ENCODE assay signal across 8 cellular contexts in genomic region chr6:31621991-31622390, GRCh38. TPM values are rescaled to one million over a fixed set of nuclear protein-coding genes. Genes with fewer than 3 reads are reported as not detected.
DNase-seq lines count a peak whose midpoint lies in the region; ATAC-seq, FAIRE-seq and TF ChIP-seq lines count a peak whose summit lies in the region.

No MANE protein-coding gene starts in this region.

- DNase-seq in A549 (ENCODE audit: low read depth in 1 of 2, low spot score in 1 of 2): no peak
- DNase-seq in HCEC 1CT: peak; percentile 18
- no peak for DNase-seq in GM12878 (ENCODE audit: low read depth, low spot score)
- DNase-seq in mesenchymal stem cell: peak; percentile 24
- DNase-seq in NCI-H2196 treated with DMSO at 0.1 percent for 48 hours (lab: John Stamatoyannopoulos, UW; ENCODE audit: unreplicated experiment): no peak
- no peak for DNase-seq in stimulated activated CD4-positive, alpha-beta T cell treated with anti-CD3 and anti-CD28 coated beads, Interleukin-1b, Interleukin-23, amount 100 ng/mL, for 48 hours
- no peak for DNase-seq in GM19238 (ENCODE audit: insufficient read length, low spot score)

- H3K27me3 ChIP-seq in GM12878 (replicated peaks in 1 of 2; ENCODE audit: control insufficient read depth in 2 of 2, insufficient read depth in 2 of 2, low read length in 1 of 2): no peaks in the 10 kb centered on the region
- no peaks in the 10 kb centered on the region for H3K27me3 ChIP-seq in mesenchymal stem cell (ENCODE audit: control insufficient read depth in 1 of 2, insufficient read depth in 1 of 2, low read length in 2 of 2)

- H3K4me2 ChIP-seq in A549: peak overlapping the region; percentile 99
- peak overlapping the region; percentile 74 for H3K4me2 ChIP-seq in GM12878 (ENCODE audit: control insufficient read depth, insufficient read depth)
- H3K4me2 ChIP-seq in mesenchymal stem cell (ENCODE audit: low read length, poor library complexity, severe bottlenecking): peak overlapping the region; percentile 48

- H2BK12ac ChIP-seq in mesenchymal stem cell (ENCODE audit: low read length in 2 of 2): no peak overlapping the region

- H3K23ac ChIP-seq in mesenchymal stem cell (ENCODE audit: low read length in 2 of 2): no peak overlapping the region

- no peak for FAIRE-seq in A549 (lab: Jason Lieb, UNC)
- no peak for FAIRE-seq in GM12878 (lab: Jason Lieb, UNC)

- no peak overlapping the region for H2BK120ac ChIP-seq in mesenchymal stem cell (ENCODE audit: low read depth, low read length)

- H2BK15ac ChIP-seq in mesenchymal stem cell (ENCODE audit: low read depth, poor library complexity, severe bottlenecking): no peak overlapping the region

- H2BK5ac ChIP-seq in mesenchymal stem cell (ENCODE audit: low read depth, low read length, poor library complexity, severe bottlenecking): no peak overlapping the region

- in situ Hi-C loops in GM12878 (cut with MboI): no loop called here

- peaks cover 7% of the 10 kb centered on the region for H3K79me1 ChIP-seq in mesenchymal stem cell (replicated peaks; ENCODE audit: low read length, poor library complexity, severe bottlenecking)

- POLR2A ChIA-PET in A549 (lab: Yijun Ruan, JAX): interaction anchor here (1.2 to 1.3 kb wide), 2 partner anchors 11 to 17 kb away, joined by 3 to 4 read pairs; no protein-coding TSS in a partner anchor
- POLR2A ChIA-PET in GM12878 (lab: Charles Lee): interaction anchor here (0.6 to 5.2 kb wide), 19 partner anchors 12 to 313 kb away, joined by 3 to 58 read pairs (median 3); partner anchors contain the start of genes ABHD16A, APOM, BAG6 and C6orf47

- TF ChIP-seq RAD21 in A549 (conservative IDR thresholded peaks at IDR 0.05 in 1 of 2, IDR thresholded peaks at IDR 0.05 in 1 of 2): no peak
- no peak for TF ChIP-seq RAD21 in GM12878 (IDR thresholded peaks at IDR 0.05; ENCODE audit: insufficient read depth, low read depth, low read length)

- no peaks in the 10 kb centered on the region for H3K9me3 ChIP-seq in A549
- H3K9me3 ChIP-seq in GM12878 (replicated peaks; ENCODE audit: control insufficient read depth, insufficient read depth, low read length): no peaks in the 10 kb centered on the region
- no peaks in the 10 kb centered on the region for H3K9me3 ChIP-seq in mesenchymal stem cell (ENCODE audit: control insufficient read depth, low read length)

- no peak overlapping the region for H4K8ac ChIP-seq in mesenchymal stem cell (ENCODE audit: low read length)

- no peak overlapping the region for H3K18ac ChIP-seq in mesenchymal stem cell (ENCODE audit: low read depth in 1 of 2, low read length in 2 of 2)

- BruUV-seq in GM12878 (replicated peaks; lab: Mats Ljungman, UMichigan): no TSS peak

- intact Hi-C loops in GM12878 (cut with micrococcal nuclease; ENCODE audit: unreplicated experiment): no loop called here

- WGBS in A549 (ENCODE audit: missing lambda C conversion rate): 2% methylated on average over 3 of the region's 4 CpGs
- 7% methylated on average over 4 of the region's 4 CpGs for whole genome bisulfite sequencing in GM12878 (ENCODE audit: insufficient coverage, insufficient replicate concordance, low lambda C conversion rate, missing lambda C conversion rate)
- WGBS in mesenchymal stem cell: 39% methylated on average over 2 of the region's 4 CpGs

- TF ChIP-seq EP300 in A549 (IDR thresholded peaks at IDR 0.05) (no peak), GM12878 (IDR thresholded peaks at IDR 0.05; ENCODE audit: borderline replicate concordance in 1 of 2, control insufficient read depth in 1 of 2, low read depth in 2 of 2, low read length in 2 of 2) (no peak)

- no peak overlapping the region for H4K91ac ChIP-seq in mesenchymal stem cell (ENCODE audit: low read length)

- H3K4me1 ChIP-seq in A549: peaks cover 15% of the 10 kb centered on the region
- peaks cover 3% of the 10 kb centered on the region for H3K4me1 ChIP-seq in GM12878 (ENCODE audit: control insufficient read depth, insufficient read depth, low read length)
- H3K4me1 ChIP-seq in mesenchymal stem cell (ENCODE audit: control insufficient read depth, insufficient read depth, low read depth, low read length): peaks cover 10% of the 10 kb centered on the region

- H3K79me2 ChIP-seq in GM12878 (ENCODE audit: control insufficient read depth, insufficient read depth, low read length): peaks cover 39% of the 10 kb centered on the region

- peak overlapping the region; percentile 99 for H3K9ac ChIP-seq in GM12878 (ENCODE audit: control insufficient read depth, insufficient read depth, low read length)
- peak overlapping the region; percentile 95 for H3K9ac ChIP-seq in mesenchymal stem cell (ENCODE audit: low read length)

- CTCF ChIA-PET in A549 (lab: Yijun Ruan, JAX): interaction anchor here (0.8 to 1.7 kb wide), 4 partner anchors 14 to 150 kb away, joined by 3 to 6 read pairs (median 4); no protein-coding TSS in a partner anchor
- CTCF ChIA-PET in GM12878 (lab: Yijun Ruan, JAX): interaction anchor here (0.9 to 3.0 kb wide), 11 partner anchors 22 to 81 kb away, joined by 3 to 17 read pairs (median 4); partner anchors contain the start of genes ABHD16A, ATP6V1G2, BAG6 and LY6G5C

- H3K4me3 ChIP-seq in A549 (peak overlapping the region; percentile 81), GM12878 (peak overlapping the region; percentile 86), mesenchymal stem cell (ENCODE audit: insufficient read depth in 1 of 2, low read depth in 1 of 2, low read length in 2 of 2) (peak overlapping the region; percentile 23 to 93)

- H3K27ac ChIP-seq in A549 (peak overlapping the region; percentile 99), GM12878 (ENCODE audit: control insufficient read depth, insufficient read depth) (peak overlapping the region; percentile 96), mesenchymal stem cell (ENCODE audit: low read length, poor library complexity, severe bottlenecking) (peak overlapping the region; percentile 97)

- TF ChIP-seq CTCF in A549 (IDR thresholded peaks at IDR 0.05): no peak
- no peak for TF ChIP-seq CTCF in GM12878 (IDR thresholded peaks at IDR 0.05 in 2 of 3, conservative IDR thresholded peaks at IDR 0.05 in 1 of 3; ENCODE audit: control insufficient read depth in 2 of 3, extremely low read depth in 1 of 3, insufficient read depth in 1 of 3, low read depth in 3 of 3, low read length in 3 of 3)

- no peak overlapping the region for H2AK5ac ChIP-seq in mesenchymal stem cell (ENCODE audit: low read length, severe bottlenecking)

- peaks cover 26 to 32% of the 10 kb centered on the region in 2 experiments for H3K36me3 ChIP-seq in GM12878 (ENCODE audit: control insufficient read depth in 2 of 2, insufficient read depth in 2 of 2, low read length in 1 of 2)
- H3K36me3 ChIP-seq in mesenchymal stem cell (ENCODE audit: control insufficient read depth in 1 of 2, insufficient read depth in 2 of 2, low read depth in 1 of 2, low read length in 2 of 2): peaks cover 41 to 44% of the 10 kb centered on the region in 2 experiments

- ATAC-seq in A549: no peak
- no peak for ATAC-seq in GM12878
- no peak for ATAC-seq in HG03565 (IDR thresholded peaks at IDR 0.05; ENCODE audit: unreplicated experiment)

- no peak overlapping the region for H3K14ac ChIP-seq in mesenchymal stem cell (ENCODE audit: low read length in 2 of 2)

- RAD21 ChIA-PET in GM12878 (lab: Charles Lee; ENCODE audit: unreplicated experiment): interaction anchor here (0.6 to 2.6 kb wide), 7 partner anchors 23 to 208 kb away, joined by 3 to 11 read pairs (median 3); partner anchors contain the start of genes ATP6V1G2, BAG6, NFKBIL1 and TNF

- SMC1A ChIA-PET in GM12878 (lab: Charles Lee; ENCODE audit: uncharacterized antibody, unreplicated experiment): interaction anchor here (0.7 to 2.9 kb wide), 16 partner anchors 12 to 241 kb away, joined by 3 to 15 read pairs (median 4); partner anchors contain the start of genes BAG6, C6orf47, DDX39B and GPANK1

- peak overlapping the region in 1 of 2 experiments; percentile 32 for H3K4ac ChIP-seq in mesenchymal stem cell (ENCODE audit: low read depth in 1 of 2, low read length in 2 of 2)

- TF ChIP-seq POLR2A in A549 (IDR thresholded peaks at IDR 0.05; ENCODE audit: low read length) (no peak), GM12878 (IDR thresholded peaks at IDR 0.05; ENCODE audit: low read depth, low read length) (no peak)

- H2AFZ ChIP-seq in GM12878 (ENCODE audit: control insufficient read depth, low read depth, low read length) (no peak overlapping the region), mesenchymal stem cell (ENCODE audit: low read depth, low read length) (no peak overlapping the region)

- peaks cover 4% of the 10 kb centered on the region; the same call in 1 of the 2 replicates for H4K20me1 ChIP-seq in GM12878 (ENCODE audit: control insufficient read depth, insufficient read depth)

RNA-seq across cellular contexts. Expression of gene PRRC2A, which starts 1.5 kb away (rescaled TPM):
- 26.0 and 28.0 TPM in 2 replicates for polyA plus RNA-seq in A549 (2011; rRNA removed)
- 55.6 and 76.0 TPM in 2 replicates for polyA plus RNA-seq in A549 (2012; cell fraction: cytosol; rRNA removed)
- polyA plus RNA-seq in A549 (2012; cell fraction: nucleus; rRNA removed): 168 and 232 TPM in 2 replicates
- polyA plus RNA-seq in A549 (2017; fragmentation: RNase III; extraction: RNeasy Plus Mini Kit Qiagen cat#74134 plus additional on column Dnase treatment): 60.7 to 63.0 TPM (median 61.1 TPM) in 3 replicates
- polyA minus RNA-seq in A549 (2011; rRNA and poly(A)+ RNA removed): 40.0 and 50.9 TPM in 2 replicates
- 183 and 194 TPM in 2 replicates for total RNA-seq in GM12878 (2013; cell fraction: nucleolus; rRNA removed)
- 47.4 and 61.4 TPM in 2 replicates for total RNA-seq in GM12878 (2014; rRNA removed)
- total RNA-seq in GM12878 (2014; rRNA removed; fragmentation: Illumina TruSeq; extraction: Trizol): 37.9 and 44.0 TPM in 2 replicates
- total RNA-seq in GM12878 (2021): 231 and 244 TPM in 2 replicates
- polyA plus RNA-seq in GM12878 (2011; ENCODE audit: low read depth): 60.4 TPM
- 19.5 and 30.9 TPM in 2 replicates for polyA plus RNA-seq in GM12878 (2011; rRNA removed)
- 40.9 and 41.6 TPM in 2 replicates for polyA plus RNA-seq in GM12878 (2011; cell fraction: cytosol; rRNA removed)
- 213 and 263 TPM in 2 replicates for polyA plus RNA-seq in GM12878 (2011; cell fraction: nucleus; rRNA removed)
- polyA plus RNA-seq in GM12878 (2012): 128 and 149 TPM in 2 replicates
- polyA plus RNA-seq in GM12878 (2014; fragmentation: Illumina TruSeq; extraction: Trizol): 58.9 and 95.9 TPM in 2 replicates
- 1 to 10 TPM in 1 of 2 experiments, under 1 TPM in 1; 0.40 to 2.3 TPM for polyA plus RNA-seq in GM12878 (2014; fragmentation: Nextera tagmentation; extraction: Ambion mirVana)
- 111 and 138 TPM in 2 replicates for polyA plus RNA-seq in GM12878 (2014; rRNA removed)
- polyA plus RNA-seq in GM12878 (2016; fragmentation: Nextera tagmentation; extraction: Ambion mirVana): 10 to 100 TPM; 61.1 to 65.4 TPM
- polyA minus RNA-seq in GM12878 (2011; rRNA and poly(A)+ RNA removed): 14.7 and 36.0 TPM in 2 replicates
- 47.2 and 58.9 TPM in 2 replicates for polyA minus RNA-seq in GM12878 (2011; cell fraction: cytosol; rRNA and poly(A)+ RNA removed)
- 59.4 and 109 TPM in 2 replicates for polyA minus RNA-seq in GM12878 (2011; cell fraction: nucleus; rRNA and poly(A)+ RNA removed)
- 85.3 TPM for polyA plus RNA-seq in mesenchymal stem cell (2013, experiment 1 of 2)
- 79.7 TPM for polyA plus RNA-seq in mesenchymal stem cell (2013, experiment 2 of 2)

RNA-seq across cellular contexts. Expression of gene AIF1, which starts 7.0 kb away (rescaled TPM):
- polyA plus RNA-seq in A549 (2011; rRNA removed) (not detected in 2 replicates), A549 (2017; fragmentation: RNase III; extraction: RNeasy Plus Mini Kit Qiagen cat#74134 plus additional on column Dnase treatment) (not detected in 3 replicates), GM12878 (2011; rRNA removed) (1.9 and 4.2 TPM in 2 replicates), GM12878 (2014; fragmentation: Illumina TruSeq; extraction: Trizol) (240 and 348 TPM in 2 replicates), GM12878 (2014; fragmentation: Nextera tagmentation; extraction: Ambion mirVana) (100 to 1,000 TPM; 184 to 256 TPM), GM12878 (2014; rRNA removed) (81.0 and 85.3 TPM in 2 replicates), GM12878 (2016; fragmentation: Nextera tagmentation; extraction: Ambion mirVana) (100 to 1,000 TPM; 133 to 135 TPM)
- polyA plus RNA-seq in A549 (2012; cell fraction: cytosol; rRNA removed): not detected in 2 replicates
- not detected in 2 replicates for polyA plus RNA-seq in A549 (2012; cell fraction: nucleus; rRNA removed)
- polyA minus RNA-seq in A549 (2011; rRNA and poly(A)+ RNA removed): not detected in 2 replicates
- 4.6 and 6.0 TPM in 2 replicates for total RNA-seq in GM12878 (2013; cell fraction: nucleolus; rRNA removed)
- total RNA-seq in GM12878 (2014; rRNA removed) (69.7 and 89.5 TPM in 2 replicates), GM12878 (2014; rRNA removed; fragmentation: Illumina TruSeq; extraction: Trizol) (161 and 163 TPM in 2 replicates), GM12878 (2021) (91.0 and 107 TPM in 2 replicates)
- polyA plus RNA-seq in GM12878 (2011; ENCODE audit: low read depth): 396 TPM
- 2.2 and 2.3 TPM in 2 replicates for polyA plus RNA-seq in GM12878 (2011; cell fraction: cytosol; rRNA removed)
- 1.1 TPM in 2 replicates for polyA plus RNA-seq in GM12878 (2011; cell fraction: nucleus; rRNA removed)
- polyA plus RNA-seq in GM12878 (2012): 132 and 162 TPM in 2 replicates
- polyA minus RNA-seq in GM12878 (2011; rRNA and poly(A)+ RNA removed): 0.59 and 1.5 TPM in 2 replicates
- not detected in 2 replicates for polyA minus RNA-seq in GM12878 (2011; cell fraction: cytosol; rRNA and poly(A)+ RNA removed)
- polyA minus RNA-seq in GM12878 (2011; cell fraction: nucleus; rRNA and poly(A)+ RNA removed): 0.57 and 0.85 TPM in 2 replicates
- not detected for polyA plus RNA-seq in mesenchymal stem cell (2013, experiment 1 of 2)
- not detected for polyA plus RNA-seq in mesenchymal stem cell (2013, experiment 2 of 2)

RNA-seq across cellular contexts. Expression of gene NCR3, which starts 29.2 kb away (rescaled TPM):
- polyA plus RNA-seq in A549 (2011; rRNA removed): not detected in 2 replicates
- not detected in 2 replicates for polyA plus RNA-seq in A549 (2012; cell fraction: cytosol; rRNA removed)
- polyA plus RNA-seq in A549 (2012; cell fraction: nucleus; rRNA removed): not detected in 2 replicates
- polyA plus RNA-seq in A549 (2017; fragmentation: RNase III; extraction: RNeasy Plus Mini Kit Qiagen cat#74134 plus additional on column Dnase treatment): not detected in 3 replicates
- polyA minus RNA-seq in A549 (2011; rRNA and poly(A)+ RNA removed): not detected in 2 replicates
- total RNA-seq in GM12878 (2013; cell fraction: nucleolus; rRNA removed): 0.94 and 1.2 TPM in 2 replicates
- 11.2 and 13.1 TPM in 2 replicates for total RNA-seq in GM12878 (2014; rRNA removed)
- total RNA-seq in GM12878 (2014; rRNA removed; fragmentation: Illumina TruSeq; extraction: Trizol): 9.4 and 11.4 TPM in 2 replicates
- 20.2 and 21.0 TPM in 2 replicates for total RNA-seq in GM12878 (2021)
- 19.9 TPM for polyA plus RNA-seq in GM12878 (2011; ENCODE audit: low read depth)
- polyA plus RNA-seq in GM12878 (2011; rRNA removed): 7.7 and 12.0 TPM in 2 replicates
- polyA plus RNA-seq in GM12878 (2011; cell fraction: cytosol; rRNA removed): 22.0 and 25.1 TPM in 2 replicates
- polyA plus RNA-seq in GM12878 (2011; cell fraction: nucleus; rRNA removed): 8.0 and 9.0 TPM in 2 replicates
- polyA plus RNA-seq in GM12878 (2012): 19.6 and 22.4 TPM in 2 replicates
- 10.1 and 16.8 TPM in 2 replicates for polyA plus RNA-seq in GM12878 (2014; fragmentation: Illumina TruSeq; extraction: Trizol)
- 10 to 100 TPM; 31.2 to 42.3 TPM for polyA plus RNA-seq in GM12878 (2014; fragmentation: Nextera tagmentation; extraction: Ambion mirVana)
- 16.9 and 27.6 TPM in 2 replicates for polyA plus RNA-seq in GM12878 (2014; rRNA removed)
- 10 to 100 TPM in 1 of 2 experiments, 1 to 10 TPM in 1; 9.4 to 15.0 TPM for polyA plus RNA-seq in GM12878 (2016; fragmentation: Nextera tagmentation; extraction: Ambion mirVana)
- 14.8 and 15.3 TPM in 2 replicates for polyA minus RNA-seq in GM12878 (2011; rRNA and poly(A)+ RNA removed)
- polyA minus RNA-seq in GM12878 (2011; cell fraction: cytosol; rRNA and poly(A)+ RNA removed): 7.3 and 7.5 TPM in 2 replicates
- polyA minus RNA-seq in GM12878 (2011; cell fraction: nucleus; rRNA and poly(A)+ RNA removed): 2.5 and 3.0 TPM in 2 replicates
- polyA plus RNA-seq in mesenchymal stem cell (2013, experiment 1 of 2): not detected
- polyA plus RNA-seq in mesenchymal stem cell (2013, experiment 2 of 2): not detected

RNA-seq across cellular contexts. Expression of gene BAG6, which starts 30.5 kb away (rescaled TPM):
- polyA plus RNA-seq in A549 (2011; rRNA removed) (50.4 and 59.4 TPM in 2 replicates), A549 (2017; fragmentation: RNase III; extraction: RNeasy Plus Mini Kit Qiagen cat#74134 plus additional on column Dnase treatment) (107 to 123 TPM (median 121 TPM) in 3 replicates), GM12878 (2011; rRNA removed) (34.2 and 51.1 TPM in 2 replicates), GM12878 (2014; fragmentation: Illumina TruSeq; extraction: Trizol) (81.3 and 119 TPM in 2 replicates), GM12878 (2014; fragmentation: Nextera tagmentation; extraction: Ambion mirVana) (10 to 100 TPM; 27.8 to 39.1 TPM), GM12878 (2014; rRNA removed) (115 and 134 TPM in 2 replicates), GM12878 (2016; fragmentation: Nextera tagmentation; extraction: Ambion mirVana) (100 to 1,000 TPM in 1 of 2 experiments, 10 to 100 TPM in 1; 98.4 to 112 TPM)
- 90.8 and 104 TPM in 2 replicates for polyA plus RNA-seq in A549 (2012; cell fraction: cytosol; rRNA removed)
- 248 and 297 TPM in 2 replicates for polyA plus RNA-seq in A549 (2012; cell fraction: nucleus; rRNA removed)
- 119 and 125 TPM in 2 replicates for polyA minus RNA-seq in A549 (2011; rRNA and poly(A)+ RNA removed)
- total RNA-seq in GM12878 (2013; cell fraction: nucleolus; rRNA removed): 106 and 123 TPM in 2 replicates
- total RNA-seq in GM12878 (2014; rRNA removed) (91.4 and 120 TPM in 2 replicates), GM12878 (2014; rRNA removed; fragmentation: Illumina TruSeq; extraction: Trizol) (43.3 and 50.0 TPM in 2 replicates), GM12878 (2021) (249 and 253 TPM in 2 replicates)
- 155 TPM for polyA plus RNA-seq in GM12878 (2011; ENCODE audit: low read depth)
- 84.9 and 85.5 TPM in 2 replicates for polyA plus RNA-seq in GM12878 (2011; cell fraction: cytosol; rRNA removed)
- polyA plus RNA-seq in GM12878 (2011; cell fraction: nucleus; rRNA removed): 305 and 365 TPM in 2 replicates
- 201 and 271 TPM in 2 replicates for polyA plus RNA-seq in GM12878 (2012)
- 76.3 and 111 TPM in 2 replicates for polyA minus RNA-seq in GM12878 (2011; rRNA and poly(A)+ RNA removed)
- polyA minus RNA-seq in GM12878 (2011; cell fraction: cytosol; rRNA and poly(A)+ RNA removed): 88.9 and 90.3 TPM in 2 replicates
- 66.6 and 108 TPM in 2 replicates for polyA minus RNA-seq in GM12878 (2011; cell fraction: nucleus; rRNA and poly(A)+ RNA removed)
- 152 TPM for polyA plus RNA-seq in mesenchymal stem cell (2013, experiment 1 of 2)
- polyA plus RNA-seq in mesenchymal stem cell (2013, experiment 2 of 2): 150 TPM

RNA-seq across cellular contexts. Expression of gene APOM, which starts 33.7 kb away (rescaled TPM):
- 2.6 and 4.1 TPM in 2 replicates for polyA plus RNA-seq in A549 (2011; rRNA removed)
- 3.2 and 3.4 TPM in 2 replicates for polyA plus RNA-seq in A549 (2012; cell fraction: cytosol; rRNA removed)
- polyA plus RNA-seq in A549 (2012; cell fraction: nucleus; rRNA removed): 2.7 and 3.4 TPM in 2 replicates
- 1.5 to 2.1 TPM (median 1.9 TPM) in 3 replicates for polyA plus RNA-seq in A549 (2017; fragmentation: RNase III; extraction: RNeasy Plus Mini Kit Qiagen cat#74134 plus additional on column Dnase treatment)
- polyA minus RNA-seq in A549 (2011; rRNA and poly(A)+ RNA removed): 1.7 and 5.0 TPM in 2 replicates
- total RNA-seq in GM12878 (2013; cell fraction: nucleolus; rRNA removed): 1.1 TPM in 1 of 2 replicates, not detected in the other
- 4.4 and 6.1 TPM in 2 replicates for total RNA-seq in GM12878 (2014; rRNA removed)
- 4.0 and 4.6 TPM in 2 replicates for total RNA-seq in GM12878 (2014; rRNA removed; fragmentation: Illumina TruSeq; extraction: Trizol)
- 3.8 and 4.1 TPM in 2 replicates for total RNA-seq in GM12878 (2021)
- polyA plus RNA-seq in GM12878 (2011; ENCODE audit: low read depth): 4.9 TPM
- polyA plus RNA-seq in GM12878 (2011; rRNA removed): 4.8 and 7.9 TPM in 2 replicates
- 10.6 and 12.1 TPM in 2 replicates for polyA plus RNA-seq in GM12878 (2011; cell fraction: cytosol; rRNA removed)
- 5.7 and 8.1 TPM in 2 replicates for polyA plus RNA-seq in GM12878 (2011; cell fraction: nucleus; rRNA removed)
- polyA plus RNA-seq in GM12878 (2012): 4.7 and 5.8 TPM in 2 replicates
- 5.2 and 8.2 TPM in 2 replicates for polyA plus RNA-seq in GM12878 (2014; fragmentation: Illumina TruSeq; extraction: Trizol)
- 10 to 100 TPM; 11.8 to 14.1 TPM for polyA plus RNA-seq in GM12878 (2014; fragmentation: Nextera tagmentation; extraction: Ambion mirVana)
- 6.5 and 7.5 TPM in 2 replicates for polyA plus RNA-seq in GM12878 (2014; rRNA removed)
- polyA plus RNA-seq in GM12878 (2016; fragmentation: Nextera tagmentation; extraction: Ambion mirVana): 1 to 10 TPM; 5.6 to 6.6 TPM
- polyA minus RNA-seq in GM12878 (2011; rRNA and poly(A)+ RNA removed): 4.4 and 4.7 TPM in 2 replicates
- 1.1 and 1.9 TPM in 2 replicates for polyA minus RNA-seq in GM12878 (2011; cell fraction: cytosol; rRNA and poly(A)+ RNA removed)
- polyA minus RNA-seq in GM12878 (2011; cell fraction: nucleus; rRNA and poly(A)+ RNA removed): 0.96 and 0.97 TPM in 2 replicates
- polyA plus RNA-seq in mesenchymal stem cell (2013, experiment 1 of 2): 2.3 TPM
- polyA plus RNA-seq in mesenchymal stem cell (2013, experiment 2 of 2): 2.2 TPM

Comparison
In these comparisons a context has a peak if more than half of its experiments do, and no peak if none do; other contexts are left out.
1. DNase-seq: peak in HCEC 1CT (single experiment) and mesenchymal stem cell (single experiment); none in A549 (0 of 2), GM12878 (single experiment), NCI-H2196 treated with DMSO at 0.1 percent for 48 hours (single experiment), stimulated activated CD4-positive, alpha-beta T cell treated with anti-CD3 and anti-CD28 coated beads, Interleukin-1b, Interleukin-23, amount 100 ng/mL, for 48 hours (single experiment) and GM19238 (single experiment).
2. H3K4me2 ChIP-seq: peak in every context shown above with its lines; median percentile 99 in A549; 74 in GM12878; 48 in mesenchymal stem cell.
3. RNA of gene NCR3, which starts 29.2 kb away (polyA plus RNA-seq): 7.7 to 42.3 TPM in GM12878; not detected in A549; every median in the first group is over 4 times any median in the second.
4. Peak in every context shown above with its lines, with median percentiles within 50 percentile points of each other: H3K27ac ChIP-seq and H3K4me3 ChIP-seq.